15 cellular contexts compared by ENCODE assay signal in genomic region chr10:14688606-14689005, GRCh38.
A peak's percentile ranks its signal among the peaks of the same experiment; 100 is the strongest.
DNase-seq lines count a peak whose midpoint lies in the region; ATAC-seq lines count a peak whose summit lies in the region.
"Had no signal": no experiment of that assay in that cellular context is flagged by ENCODE, and none has a peak within 500 bp of the region (broad histone marks: within the 10 kb centered on the region; RNA-seq: fewer than 3 reads in every experiment).

No MANE protein-coding gene starts in this region.

- H3K4me3 Mint-ChIP-seq in stimulated activated effector memory CD8-positive, alpha-beta T cell treated with anti-CD3 and anti-CD28 coated beads, Interleukin-12 subunit alpha, Interleukin-12 subunit beta, amount 100 ng/mL, for 72 hours, result no peak overlapping the region
- H3K4me3 Mint-ChIP-seq: activated T-cell treated with anti-CD3 and anti-CD28 coated beads, Interleukin-2, amount 50 U/mL, for 24 hours had no signal

- H3K9me3 Mint-ChIP-seq in stimulated activated effector memory CD8-positive, alpha-beta T cell treated with anti-CD3 and anti-CD28 coated beads, Interleukin-12 subunit alpha, Interleukin-12 subunit beta, amount 100 ng/mL, for 72 hours, result no peaks in the 10 kb centered on the region
- H3K9me3 Mint-ChIP-seq: activated T-cell treated with anti-CD3 and anti-CD28 coated beads, Interleukin-2, amount 50 U/mL, for 24 hours had no signal

- no peak overlapping the region for H3K27ac Mint-ChIP-seq in stimulated activated effector memory CD8-positive, alpha-beta T cell treated with anti-CD3 and anti-CD28 coated beads, Interleukin-12 subunit alpha, Interleukin-12 subunit beta, amount 100 ng/mL, for 72 hours
- H3K27ac Mint-ChIP-seq: activated T-cell treated with anti-CD3 and anti-CD28 coated beads, Interleukin-2, amount 50 U/mL, for 24 hours had no signal

- DNase-seq in AG08396 (ENCODE audit: low spot score) (peak; percentile 43), GM04503 (ENCODE audit: low read depth) (peak; percentile 12), amniotic epithelial cell (ENCODE audit: low read depth) (peak; percentile 70), islet precursor cell (peak; percentile 68), NCI-H1105 (lab: John Stamatoyannopoulos, UW) (no peak)
- DNase-seq in stimulated activated effector memory CD8-positive, alpha-beta T cell treated with anti-CD3 and anti-CD28 coated beads, Interleukin-12 subunit alpha, Interleukin-12 subunit beta, amount 100 ng/mL, for 72 hours (ENCODE audit: low spot score in 2 of 2), result no peak
- no peak for DNase-seq in activated T-cell treated with anti-CD3 and anti-CD28 coated beads, Interleukin-2, amount 50 U/mL, for 1 hour
- DNase-seq: activated CD4-positive, alpha-beta T cell treated with anti-CD3 and anti-CD28 coated beads for 48 hours; activated T-cell treated with anti-CD3 and anti-CD28 coated beads, Interleukin-2, amount 50 U/mL, for 24 hours; adrenal gland; NCI-H1694; NCI-H774; T-helper 2 cell; testis had no signal

- H3K36me3 Mint-ChIP-seq in stimulated activated effector memory CD8-positive, alpha-beta T cell treated with anti-CD3 and anti-CD28 coated beads, Interleukin-12 subunit alpha, Interleukin-12 subunit beta, amount 100 ng/mL, for 72 hours, result no peaks in the 10 kb centered on the region

- peaks cover 37% of the 10 kb centered on the region for H3K4me1 Mint-ChIP-seq in stimulated activated effector memory CD8-positive, alpha-beta T cell treated with anti-CD3 and anti-CD28 coated beads, Interleukin-12 subunit alpha, Interleukin-12 subunit beta, amount 100 ng/mL, for 72 hours

- ATAC-seq in stimulated activated effector memory CD8-positive, alpha-beta T cell treated with anti-CD3 and anti-CD28 coated beads, Interleukin-12 subunit alpha, Interleukin-12 subunit beta, amount 100 ng/mL, for 72 hours, result no peak
- no peak for ATAC-seq in HG03097 (IDR thresholded peaks at IDR 0.05; ENCODE audit: low FRiP score, unreplicated experiment)

Comparison
In these comparisons a context has a peak if more than half of its experiments do, and no peak if none do; other contexts are left out.
1. DNase-seq: peak in AG08396 (single experiment), GM04503 (single experiment), amniotic epithelial cell (single experiment) and islet precursor cell (single experiment); none in NCI-H1105 (single experiment), stimulated activated effector memory CD8-positive, alpha-beta T cell treated with anti-CD3 and anti-CD28 coated beads, Interleukin-12 subunit alpha, Interleukin-12 subunit beta, amount 100 ng/mL, for 72 hours (0 of 2) and activated T-cell treated with anti-CD3 and anti-CD28 coated beads, Interleukin-2, amount 50 U/mL, for 1 hour (single experiment).